In the genomic region with DNA sequence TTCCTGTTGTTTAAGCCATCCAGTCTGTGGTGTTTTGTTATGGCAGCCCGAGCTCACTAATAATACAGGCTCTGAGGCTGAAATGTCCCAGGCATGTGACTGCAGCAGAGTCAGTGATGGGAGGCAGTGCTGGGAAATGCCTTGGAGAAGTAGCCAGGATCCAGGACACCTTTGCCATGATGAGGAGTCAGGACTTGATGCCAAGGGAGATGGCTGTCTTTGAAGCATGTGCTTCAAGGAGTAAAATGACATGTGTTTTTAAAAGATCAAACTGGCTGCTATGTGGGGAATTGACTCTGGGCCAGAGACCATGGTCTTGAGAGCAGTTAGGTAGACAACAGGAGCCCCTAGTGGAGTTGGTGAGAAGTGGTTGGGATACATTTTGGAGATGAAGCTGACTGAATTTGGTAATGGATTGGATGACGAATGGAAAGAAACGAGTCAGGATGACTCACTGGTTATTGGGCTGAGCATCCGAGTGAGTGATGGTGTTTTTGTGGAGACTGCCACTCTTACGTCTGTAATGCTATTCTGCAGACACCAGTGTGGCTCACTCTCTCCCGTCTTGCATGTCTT, we compare ENCODE assay signal across 8 cellular contexts.
DNase-seq lines count a peak whose midpoint lies in the region; ATAC-seq and TF ChIP-seq lines count a peak whose summit lies in the region.

No MANE protein-coding gene starts in this region.

- intact Hi-C loops in ascending aorta (cut with DNase I): no loop called here

- ATAC-seq in HG02970 (IDR thresholded peaks at IDR 0.05; ENCODE audit: low FRiP score, unreplicated experiment): peak; percentile 60

- no peak overlapping the region for H3K27ac ChIP-seq in ascending aorta

- H3K4me3 ChIP-seq in fibroblast of mammary gland (ENCODE audit: control insufficient read depth, low read depth, low read length) (no peak overlapping the region), ascending aorta (no peak overlapping the region)

- peak; percentile 3 to 32 (median 3) for DNase-seq in stimulated activated CD4-positive, alpha-beta T cell treated with anti-CD3 and anti-CD28 coated beads, Interleukin-12 subunit alpha, Interleukin-12 subunit beta, amount 100 ng/mL, for 48 hours (ENCODE audit: low read depth in 2 of 3, low spot score in 1 of 3)
- DNase-seq in stimulated activated CD4-positive, alpha-beta T cell treated with anti-CD3 and anti-CD28 coated beads, Interleukin-12 subunit alpha, Interleukin-12 subunit beta, amount 100 ng/mL, for 4 hours: no peak
- DNase-seq in RPMI8226 (peak; percentile 15), fibroblast of mammary gland (ENCODE audit: low read depth) (peak; percentile 98), ascending aorta (ENCODE audit: low spot score in 2 of 2) (no peak), retina (no peak)
- peak; percentile 24 for DNase-seq in stimulated activated CD8-positive, alpha-beta memory T cell treated with anti-CD3 and anti-CD28 coated beads, Interleukin-4, amount 100 ng/mL, for 48 hours

- TF ChIP-seq CTCF in fibroblast of mammary gland (conservative IDR thresholded peaks at IDR 0.05; ENCODE audit: control insufficient read depth, insufficient read depth, low read depth, low read length): peak; percentile 73
- no peak for TF ChIP-seq CTCF in ascending aorta (IDR thresholded peaks at IDR 0.05)

- no peaks in the 10 kb centered on the region for H3K4me1 ChIP-seq in ascending aorta

- no peaks in the 10 kb centered on the region for H3K27me3 ChIP-seq in ascending aorta

- no peaks in the 10 kb centered on the region for H3K9me3 ChIP-seq in ascending aorta

- H3K36me3 ChIP-seq in ascending aorta: no peaks in the 10 kb centered on the region

Comparison
In these comparisons a context has a peak if more than half of its experiments do, and no peak if none do; other contexts are left out.
1. DNase-seq: peak in stimulated activated CD4-positive, alpha-beta T cell treated with anti-CD3 and anti-CD28 coated beads, Interleukin-12 subunit alpha, Interleukin-12 subunit beta, amount 100 ng/mL, for 48 hours (3 of 3), RPMI8226 (single experiment), fibroblast of mammary gland (single experiment) and stimulated activated CD8-positive, alpha-beta memory T cell treated with anti-CD3 and anti-CD28 coated beads, Interleukin-4, amount 100 ng/mL, for 48 hours (single experiment); none in stimulated activated CD4-positive, alpha-beta T cell treated with anti-CD3 and anti-CD28 coated beads, Interleukin-12 subunit alpha, Interleukin-12 subunit beta, amount 100 ng/mL, for 4 hours (single experiment), ascending aorta (0 of 2) and retina (single experiment).